In genomic region chr18:76338619-76339245, GRCh38 we compare ENCODE assay signal across 20 cellular contexts.
DNase-seq lines count a peak whose midpoint lies in the region; FAIRE-seq and TF ChIP-seq lines count a peak whose summit lies in the region.
"Had no signal": no experiment of that assay in that cellular context is flagged by ENCODE, and none has a peak within 500 bp of the region (broad histone marks: within the 10 kb centered on the region; RNA-seq: fewer than 3 reads in every experiment).

No MANE protein-coding gene starts in this region.

- BruUV-seq in mammary epithelial cell (replicated peaks; lab: Mats Ljungman, UMichigan) (no TSS peak), MCF 10A (replicated peaks; lab: Mats Ljungman, UMichigan) (no TSS peak), PC-9 (replicated peaks; lab: Mats Ljungman, UMichigan) (no TSS peak)

- H3K36me3 ChIP-seq in mammary epithelial cell (ENCODE audit: insufficient read depth, low read length) (no peaks in the 10 kb centered on the region), keratinocyte (ENCODE audit: control insufficient read depth in 2 of 2, extremely low read depth in 1 of 2, insufficient read depth in 2 of 2, low read length in 2 of 2) (no peaks in the 10 kb centered on the region), sigmoid colon (no peaks in the 10 kb centered on the region), PC-9 (ENCODE audit: low read depth) (no peaks in the 10 kb centered on the region)

- peak; percentile 6 for DNase-seq in mammary epithelial cell
- no peak for DNase-seq in MCF 10A (ENCODE audit: unreplicated experiment)
- DNase-seq in keratinocyte (ENCODE audit: low read depth, low spot score): no peak
- DNase-seq in sigmoid colon: peak; percentile 33
- DNase-seq in NCI-H774 (lab: John Stamatoyannopoulos, UW): no peak
- no peak for DNase-seq in KG1 (lab: John Stamatoyannopoulos, UW)
- DNase-seq in PC-9: no peak
- DNase-seq: AML-193; Calu3; CD8-positive, alpha-beta T cell; DMS 273 treated with DMSO at 0.1 percent for 48 hours; DMS53; DND-41; EL; GOT3; H7; HFFc6 had no signal

- H3K4me1 ChIP-seq in mammary epithelial cell (ENCODE audit: insufficient read depth, low read length): peaks cover 13% of the 10 kb centered on the region
- peaks cover 17% of the 10 kb centered on the region for H3K4me1 ChIP-seq in keratinocyte (ENCODE audit: control insufficient read depth, extremely low read depth, insufficient read depth, low read length)
- H3K4me1 ChIP-seq in sigmoid colon: no peaks in the 10 kb centered on the region
- no peaks in the 10 kb centered on the region for H3K4me1 ChIP-seq in PC-9 (replicated peaks; ENCODE audit: insufficient read depth)
- H3K4me1 ChIP-seq: A549 had no signal

- H3K36me3 Mint-ChIP-seq in MCF 10A (ENCODE audit: insufficient read depth, unreplicated experiment): no peaks in the 10 kb centered on the region
- H3K36me3 Mint-ChIP-seq: CD8-positive, alpha-beta T cell had no signal

- no peak overlapping the region for H3K4me3 Mint-ChIP-seq in MCF 10A (ENCODE audit: unreplicated experiment)
- H3K4me3 Mint-ChIP-seq: CD8-positive, alpha-beta T cell; HFFc6 had no signal

- dilution Hi-C loops in mammary epithelial cell (cut with HindIII; ENCODE audit: low sequenced_read_pairs): no loop called here
- dilution Hi-C loops in keratinocyte (cut with MboI; ENCODE audit: extremely low pct_ligation_motif_present, low sequenced_read_pairs): no loop called here

- H3K79me2 ChIP-seq in mammary epithelial cell (ENCODE audit: insufficient read depth, low read length): no peaks in the 10 kb centered on the region
- H3K79me2 ChIP-seq in keratinocyte (ENCODE audit: control insufficient read depth, insufficient read depth, low read length): no peaks in the 10 kb centered on the region
- H3K79me2 ChIP-seq in PC-9 (ENCODE audit: low read depth): no peaks in the 10 kb centered on the region

- no peaks in the 10 kb centered on the region for H4K20me1 ChIP-seq in mammary epithelial cell (ENCODE audit: insufficient read depth, low read length)
- no peaks in the 10 kb centered on the region for H4K20me1 ChIP-seq in keratinocyte (ENCODE audit: control insufficient read depth, extremely low read depth, insufficient read depth, low read length)
- no peaks in the 10 kb centered on the region for H4K20me1 ChIP-seq in PC-9 (ENCODE audit: insufficient read depth)

- no peak for TF ChIP-seq CTCF in mammary epithelial cell (conservative IDR thresholded peaks at IDR 0.05 in 1 of 2, IDR thresholded peaks at IDR 0.05 in 1 of 2; ENCODE audit: extremely low read depth in 1 of 2, insufficient read depth in 1 of 2, low read depth in 1 of 2, low read length in 2 of 2)
- TF ChIP-seq CTCF in MCF 10A (IDR thresholded peaks at IDR 0.05; ENCODE audit: unreplicated experiment): no peak
- TF ChIP-seq CTCF in keratinocyte (optimal IDR thresholded peaks at IDR 0.05 in 1 of 3, IDR thresholded peaks at IDR 0.05 in 1 of 3, conservative IDR thresholded peaks at IDR 0.05 in 1 of 3; ENCODE audit: extremely low read depth in 1 of 3, insufficient read depth in 2 of 3, low read length in 3 of 3): no peak
- TF ChIP-seq CTCF in sigmoid colon (IDR thresholded peaks at IDR 0.05): no peak
- TF ChIP-seq CTCF in PC-9 (conservative IDR thresholded peaks at IDR 0.05): no peak

- no peak overlapping the region for H3K9ac ChIP-seq in mammary epithelial cell (ENCODE audit: insufficient read depth, low read length)
- H3K9ac ChIP-seq in keratinocyte (ENCODE audit: control insufficient read depth, extremely low read depth, insufficient read depth, low read length): no peak overlapping the region

- intact Hi-C loops in mammary epithelial cell (cut with micrococcal nuclease) (no loop called here), MCF 10A (cut with micrococcal nuclease) (no loop called here), sigmoid colon (cut with DNase I) (no loop called here), PC-9 (cut with micrococcal nuclease; ENCODE audit: unreplicated experiment) (no loop called here)

- H3F3A ChIP-seq in PC-9 (ENCODE audit: insufficient read depth, low read depth): no peaks in the 10 kb centered on the region

- FAIRE-seq in keratinocyte (lab: Jason Lieb, UNC): no peak
- FAIRE-seq: A549, GM12878 had no signal

- TF ChIP-seq POLR2A in sigmoid colon (IDR thresholded peaks at IDR 0.05): no peak

- H3K9me2 ChIP-seq in PC-9 (ENCODE audit: insufficient read depth): no peaks in the 10 kb centered on the region

- no peak for TF ChIP-seq EP300 in sigmoid colon (IDR thresholded peaks at IDR 0.05)

- peaks cover 2% of the 10 kb centered on the region for H3K9me3 ChIP-seq in mammary epithelial cell (replicated peaks; ENCODE audit: insufficient read depth, low read length)
- H3K9me3 ChIP-seq in keratinocyte (ENCODE audit: control insufficient read depth, low read depth, low read length): peaks cover 2% of the 10 kb centered on the region
- H3K9me3 ChIP-seq in sigmoid colon: no peaks in the 10 kb centered on the region
- H3K9me3 ChIP-seq in PC-9 (ENCODE audit: insufficient read depth, low read depth): no peaks in the 10 kb centered on the region; the same call in 1 of the 2 replicates

- H3K27ac Mint-ChIP-seq in MCF 10A (ENCODE audit: low read depth, unreplicated experiment): no peak overlapping the region
- H3K27ac Mint-ChIP-seq: CD8-positive, alpha-beta T cell; HFFc6 had no signal

- no peaks in the 10 kb centered on the region for H3K9me1 ChIP-seq in keratinocyte (ENCODE audit: control insufficient read depth, extremely low read depth, insufficient read depth, low read length)

- POLR2A ChIA-PET in MCF 10A (lab: Yijun Ruan, JAX): interaction anchor here (1.2 kb wide), 1 partner anchor 1074 kb away, joined by 3 read pairs; no protein-coding TSS in a partner anchor
- POLR2A ChIA-PET in PC-9 (lab: Charles Lee; ENCODE audit: unreplicated experiment): no interaction called here

- in situ Hi-C loops in mammary epithelial cell (cut with MboI; ENCODE audit: low sequenced_read_pairs in 2 of 2): loop anchor here in 1 of 2 donors (25.0 kb wide), 1 partner anchor 1676 kb away; no protein-coding TSS in a partner anchor

- H3K27ac ChIP-seq in mammary epithelial cell (ENCODE audit: insufficient read depth, low read depth, low read length) (no peak overlapping the region), keratinocyte (ENCODE audit: control insufficient read depth, insufficient read depth, low read length) (peak overlapping the region; percentile 55), sigmoid colon (no peak overlapping the region), PC-9 (no peak overlapping the region)
- H3K27ac ChIP-seq: 22Rv1, A549 had no signal

- CTCF ChIA-PET in mammary epithelial cell (lab: Charles Lee; ENCODE audit: low non-redundant PET) (no interaction called here), MCF 10A (lab: Yijun Ruan, JAX) (interaction anchor here (0.7 to 1.0 kb wide), 2 partner anchors 9 to 418 kb away, joined by 3 read pairs; no protein-coding TSS in a partner anchor), PC-9 (lab: Charles Lee) (no interaction called here)

- no peaks in the 10 kb centered on the region for H3K9me3 Mint-ChIP-seq in MCF 10A (ENCODE audit: unreplicated experiment)
- H3K9me3 Mint-ChIP-seq: HFFc6 had no signal

- H3K4me2 ChIP-seq in mammary epithelial cell (ENCODE audit: insufficient read depth, low read depth, low read length) (peak overlapping the region; percentile 52), keratinocyte (ENCODE audit: control insufficient read depth, extremely low read depth, insufficient read depth, low read depth, low read length) (peak overlapping the region; percentile 25), PC-9 (no peak overlapping the region)
- H3K4me2 ChIP-seq: A549 had no signal

- no peaks in the 10 kb centered on the region for H3K4me1 Mint-ChIP-seq in MCF 10A (ENCODE audit: insufficient read depth, unreplicated experiment)

- H2AFZ ChIP-seq in mammary epithelial cell (ENCODE audit: low read depth, low read length) (peak overlapping the region; percentile 68), keratinocyte (ENCODE audit: control insufficient read depth, low read length) (peak overlapping the region; percentile 58), PC-9 (no peak overlapping the region)

- no peaks in the 10 kb centered on the region for H3K27me3 ChIP-seq in mammary epithelial cell (ENCODE audit: insufficient read depth, low read length)
- no peaks in the 10 kb centered on the region for H3K27me3 ChIP-seq in keratinocyte (ENCODE audit: control insufficient read depth, extremely low read depth, insufficient read depth, low read length)
- no peaks in the 10 kb centered on the region for H3K27me3 ChIP-seq in sigmoid colon
- peaks cover 54% of the 10 kb centered on the region for H3K27me3 ChIP-seq in PC-9 (ENCODE audit: insufficient read depth, low read depth)

- 60% methylated on average over 5 of the region's 5 CpGs for WGBS in mammary epithelial cell (ENCODE audit: low coverage, missing lambda C conversion rate)
- 88 to 92% methylated on average over 5 of the region's 5 CpGs for WGBS in sigmoid colon, 2 donors

- H3K27me3 Mint-ChIP-seq in MCF 10A (ENCODE audit: insufficient read depth, unreplicated experiment): no peaks in the 10 kb centered on the region

- H3K4me3 ChIP-seq in mammary epithelial cell (replicated peaks in 1 of 3; ENCODE audit: insufficient read depth in 1 of 3, low read depth in 2 of 3, low read length in 3 of 3) (no peak overlapping the region), keratinocyte (ENCODE audit: control insufficient read depth in 2 of 3, extremely low read depth in 1 of 3, insufficient read depth in 2 of 3, low read depth in 1 of 3, low read length in 3 of 3) (no peak overlapping the region), sigmoid colon (no peak overlapping the region), PC-9 (no peak overlapping the region)
- H3K4me3 ChIP-seq: A549, GM12878 had no signal

Comparison
In these comparisons a context has a peak if more than half of its experiments do, and no peak if none do; other contexts are left out.
1. DNase-seq: peak in mammary epithelial cell (single experiment) and sigmoid colon (single experiment); none in MCF 10A (single experiment), keratinocyte (single experiment), NCI-H774 (single experiment), KG1 (single experiment) and PC-9 (0 of 2).